In genomic region chr1:239771550-239771949, GRCh38 we compare ENCODE assay signal across 30 cellular contexts.
"Had no signal": no experiment of that assay in that cellular context is flagged by ENCODE, and none has a peak within 500 bp of the region (broad histone marks: within the 10 kb centered on the region; RNA-seq: fewer than 3 reads in every experiment).

No MANE protein-coding gene starts in this region.

- DNase-seq: activated CD4-positive, alpha-beta T cell treated with anti-CD3 and anti-CD28 coated beads, Interleukin-2, amount 10 ng/mL, durations not matched to agents 24 days and 14 days; activated CD4-positive, alpha-beta T cell treated with anti-CD3 and anti-CD28 coated beads, Interleukin-2, amount 50 U/mL, for 4 hours; activated CD8-positive, alpha-beta T cell treated with anti-CD3 and anti-CD28 coated beads for 36 hours; activated effector memory CD4-positive, alpha-beta T cell treated with anti-CD3 and anti-CD28 coated beads, Interleukin-2, amount 50 U/mL, for 16 hours; activated naive CD4-positive, alpha-beta T cell; activated naive CD4-positive, alpha-beta T cell treated with anti-CD3 and anti-CD28 coated beads, Interleukin-2, amount 50 U/mL, for 16 hours; activated naive CD8-positive, alpha-beta T cell treated with anti-CD3 and anti-CD28 coated beads for 36 hours; activated T-cell treated with anti-CD3 and anti-CD28 coated beads, Interleukin-2, amount 50 U/mL, for 1 hour; activated T-cell treated with anti-CD3 and anti-CD28 coated beads, Interleukin-2, amount 50 U/mL, for 72 hours; amniotic stem cell; aorta; brain microvascular endothelial cell; central memory CD4-positive, alpha-beta T cell; IMR-90; NCI-H1048; NCI-H1436; NCI-H1694 treated with DMSO at 0.1 percent for 48 hours; NCI-H2029; NCI-H345; NCI-H524 treated with DMSO at 0.1 percent for 48 hours; PC-3; Peyer's patch; RPMI8226; SHP77 treated with DMSO at 0.1 percent for 48 hours; SW 1271; T-helper 1 cell; T1000 had no signal

- H3K27ac ChIP-seq: brain microvascular endothelial cell, Peyer's patch, SJSA1 had no signal

- H3K9me3 ChIP-seq: Peyer's patch, SJSA1 had no signal

- H3K4me1 ChIP-seq: Peyer's patch, SJSA1 had no signal

- H3K27ac Mint-ChIP-seq: activated CD4-positive, alpha-beta T cell treated with anti-CD3 and anti-CD28 coated beads, Interleukin-2, amount 10 ng/mL, durations not matched to agents 24 days and 14 days; activated CD8-positive, alpha-beta T cell treated with anti-CD3 and anti-CD28 coated beads for 36 hours; activated naive CD8-positive, alpha-beta T cell treated with anti-CD3 and anti-CD28 coated beads for 36 hours; activated T-cell treated with anti-CD3 and anti-CD28 coated beads, Interleukin-2, amount 50 U/mL, for 72 hours; activated T-helper 17 cell treated with anti-CD3 and anti-CD28 coated beads, Interleukin-2, amount 50 U/mL, for 72 hours had no signal

- H3K27me3 ChIP-seq: brain microvascular endothelial cell, Peyer's patch, SJSA1 had no signal

- H3K27me3 Mint-ChIP-seq: activated CD4-positive, alpha-beta T cell treated with anti-CD3 and anti-CD28 coated beads, Interleukin-2, amount 10 ng/mL, durations not matched to agents 24 days and 14 days; activated CD8-positive, alpha-beta T cell treated with anti-CD3 and anti-CD28 coated beads for 36 hours; activated naive CD8-positive, alpha-beta T cell treated with anti-CD3 and anti-CD28 coated beads for 36 hours; activated T-helper 17 cell treated with anti-CD3 and anti-CD28 coated beads, Interleukin-2, amount 50 U/mL, for 72 hours had no signal

- H3K36me3 ChIP-seq: brain microvascular endothelial cell, Peyer's patch, SJSA1 had no signal

- H3K4me1 Mint-ChIP-seq: activated CD4-positive, alpha-beta T cell treated with anti-CD3 and anti-CD28 coated beads, Interleukin-2, amount 10 ng/mL, durations not matched to agents 24 days and 14 days; activated T-helper 17 cell treated with anti-CD3 and anti-CD28 coated beads, Interleukin-2, amount 50 U/mL, for 72 hours had no signal

- ATAC-seq: activated CD8-positive, alpha-beta T cell treated with anti-CD3 and anti-CD28 coated beads for 36 hours; activated T-cell treated with anti-CD3 and anti-CD28 coated beads, Interleukin-2, amount 50 U/mL, for 72 hours; activated T-helper 17 cell treated with anti-CD3 and anti-CD28 coated beads, Interleukin-2, amount 50 U/mL, for 72 hours; K562 had no signal

- H3K9me3 Mint-ChIP-seq: activated CD8-positive, alpha-beta T cell treated with anti-CD3 and anti-CD28 coated beads for 36 hours; activated T-helper 17 cell treated with anti-CD3 and anti-CD28 coated beads, Interleukin-2, amount 50 U/mL, for 72 hours had no signal

- H3K4me3 ChIP-seq: K562, Peyer's patch, SJSA1 had no signal

- H3K4me3 Mint-ChIP-seq: activated CD4-positive, alpha-beta T cell treated with anti-CD3 and anti-CD28 coated beads, Interleukin-2, amount 10 ng/mL, durations not matched to agents 24 days and 14 days; activated CD8-positive, alpha-beta T cell treated with anti-CD3 and anti-CD28 coated beads for 36 hours; activated naive CD8-positive, alpha-beta T cell treated with anti-CD3 and anti-CD28 coated beads for 36 hours; activated T-cell treated with anti-CD3 and anti-CD28 coated beads, Interleukin-2, amount 50 U/mL, for 72 hours; activated T-helper 17 cell treated with anti-CD3 and anti-CD28 coated beads, Interleukin-2, amount 50 U/mL, for 72 hours had no signal
